ENCODE assay signal across 13 cellular contexts in genomic region chr22:34850010-34850409, GRCh38.
"Had no signal": no experiment of that assay in that cellular context is flagged by ENCODE, and none has a peak within 500 bp of the region (broad histone marks: within the 10 kb centered on the region; RNA-seq: fewer than 3 reads in every experiment).

No MANE protein-coding gene starts in this region.

- H3K4me3 ChIP-seq: esophagus squamous epithelium, psoas muscle, sigmoid colon, tibial artery, vagina had no signal

- DNase-seq: activated CD4-positive, alpha-beta T cell treated with anti-CD3 and anti-CD28 coated beads, Interleukin-2, amount 50 U/mL, for 1 hour; activated CD8-positive, alpha-beta memory T cell treated with anti-CD3 and anti-CD28 coated beads for 24 hours; activated naive CD8-positive, alpha-beta T cell treated with anti-CD3 and anti-CD28 coated beads for 36 hours; amygdala; effector CD8-positive, alpha-beta T cell; esophagus squamous epithelium; glutamatergic neuron; psoas muscle; sigmoid colon; tibial artery had no signal

- H3K27me3 ChIP-seq: esophagus squamous epithelium, sigmoid colon, tibial artery, vagina had no signal

- H3K4me1 ChIP-seq: esophagus squamous epithelium, psoas muscle, sigmoid colon, vagina had no signal

- H3K27ac ChIP-seq: esophagus squamous epithelium, psoas muscle, sigmoid colon, tibial artery, vagina had no signal

- H3K9me3 ChIP-seq: esophagus squamous epithelium, psoas muscle, sigmoid colon, tibial artery, vagina had no signal

- H3K36me3 ChIP-seq: esophagus squamous epithelium, sigmoid colon, tibial artery, vagina had no signal

- ATAC-seq: activated CD4-positive, CD25-positive, alpha-beta regulatory T cell treated with anti-CD3 and anti-CD28 coated beads, Interleukin-2, amount 50 U/mL, for 24 hours; psoas muscle; stimulated activated memory B cell treated with anti-CD40 and anti-IgM and Interleukin-4, amounts not matched to agents 10 μg/mL and 1 μg/mL and 100 μg/mL, for 72 hours had no signal
